In genomic region chr2:120318626-120319025, GRCh38 we compare ENCODE assay signal across 22 cellular contexts. TPM values are rescaled to one million over a fixed set of nuclear protein-coding genes. Genes with fewer than 3 reads are reported as not detected.
A peak's percentile ranks its signal among the peaks of the same experiment; 100 is the strongest.
DNase-seq lines count a peak whose midpoint lies in the region; ATAC-seq and TF ChIP-seq lines count a peak whose summit lies in the region.
"Had no signal": no experiment of that assay in that cellular context is flagged by ENCODE, and none has a peak within 500 bp of the region (broad histone marks: within the 10 kb centered on the region; RNA-seq: fewer than 3 reads in every experiment).

No MANE protein-coding gene starts in this region.

- no peak overlapping the region for H3K4me3 ChIP-seq in RWPE2 (ENCODE audit: severe bottlenecking)
- no peak overlapping the region for H3K4me3 ChIP-seq in fibroblast of pulmonary artery (replicated peaks; ENCODE audit: low read depth, low read length)
- no peak overlapping the region for H3K4me3 ChIP-seq in lower lobe of right lung
- H3K4me3 ChIP-seq in vagina = peak overlapping the region in 1 of 2 donors; percentile 27
- H3K4me3 ChIP-seq: HAP-1, pancreas, sigmoid colon, suprapubic skin had no signal

- H3K27me3 ChIP-seq in RWPE2 (ENCODE audit: insufficient read depth, poor library complexity, severe bottlenecking) = no peaks in the 10 kb centered on the region
- H3K27me3 ChIP-seq in lower lobe of right lung (ENCODE audit: low read depth) = no peaks in the 10 kb centered on the region
- H3K27me3 ChIP-seq in vagina = no peaks in the 10 kb centered on the region
- H3K27me3 ChIP-seq: pancreas, sigmoid colon, suprapubic skin had no signal

- no peak for TF ChIP-seq POLR2A in vagina (IDR thresholded peaks at IDR 0.05)

- no peak overlapping the region for H3K27ac ChIP-seq in RWPE2 (ENCODE audit: poor library complexity, severe bottlenecking)
- H3K27ac ChIP-seq in lower lobe of right lung = no peak overlapping the region
- peak overlapping the region; percentile 81 for H3K27ac ChIP-seq in vagina
- H3K27ac ChIP-seq: pancreas, sigmoid colon had no signal

- no peak for ATAC-seq in RWPE2 (ENCODE audit: low read depth)
- no peak for ATAC-seq in lower lobe of right lung
- ATAC-seq in esophagus mucosa = no peak
- ATAC-seq in GM21825 (IDR thresholded peaks at IDR 0.05; ENCODE audit: unreplicated experiment) = no peak
- ATAC-seq: activated CD4-positive, alpha-beta T cell treated with anti-CD3 and anti-CD28 coated beads for 36 hours; CD8-positive, alpha-beta T cell; pancreas had no signal

- DNase-seq in RWPE2 (ENCODE audit: low spot score) (peak; percentile 42), fibroblast of pulmonary artery (ENCODE audit: low read depth) (peak; percentile 23), lower lobe of right lung (peak; percentile 41), vagina (ENCODE audit: extremely low spot score in 2 of 2) (no peak), NCI-H1930 (lab: John Stamatoyannopoulos, UW) (no peak)
- DNase-seq: activated CD4-positive, alpha-beta T cell treated with anti-CD3 and anti-CD28 coated beads for 36 hours; activated CD8-positive, alpha-beta memory T cell treated with anti-CD3 and anti-CD28 coated beads for 24 hours; activated naive CD4-positive, alpha-beta T cell treated with anti-CD3 and anti-CD28 coated beads for 36 hours; activated T-cell treated with anti-CD3 and anti-CD28 coated beads, Interleukin-2, amount 50 U/mL, for 24 hours; CD8-positive, alpha-beta T cell; DMS53; kidney glomerular epithelial cell; naive B cell; NCI-H1092 treated with DMSO at 0.1 percent for 48 hours; NCI-H2081 had no signal

- no peak for TF ChIP-seq CTCF in RWPE2 (IDR thresholded peaks at IDR 0.05; ENCODE audit: poor library complexity, severe bottlenecking)
- TF ChIP-seq CTCF in fibroblast of pulmonary artery (IDR thresholded peaks at IDR 0.05; ENCODE audit: low read length, missing control alignments) = no peak
- TF ChIP-seq CTCF in lower lobe of right lung (IDR thresholded peaks at IDR 0.05) = no peak
- no peak for TF ChIP-seq CTCF in vagina (IDR thresholded peaks at IDR 0.05)

- H3K36me3 ChIP-seq in RWPE2 (ENCODE audit: low read depth) = no peaks in the 10 kb centered on the region
- H3K36me3 ChIP-seq in lower lobe of right lung = no peaks in the 10 kb centered on the region
- H3K36me3 ChIP-seq in vagina = no peaks in the 10 kb centered on the region
- H3K36me3 ChIP-seq: HAP-1, pancreas, sigmoid colon, suprapubic skin had no signal

- intact Hi-C loops in lower lobe of right lung (cut with DNase I) = no loop called here
- intact Hi-C loops in vagina (cut with DNase I) = loop anchor here (5.0 to 10.0 kb wide), 2 partner anchors 94 to 206 kb away; partner anchors contain the start of gene TMEM185B

- H3K9me3 ChIP-seq in RWPE2 (ENCODE audit: severe bottlenecking) (no peaks in the 10 kb centered on the region), lower lobe of right lung (no peaks in the 10 kb centered on the region), vagina (no peaks in the 10 kb centered on the region)
- H3K9me3 ChIP-seq: HAP-1, pancreas, sigmoid colon, suprapubic skin had no signal

- H3K4me1 ChIP-seq in RWPE2 (ENCODE audit: insufficient read depth, poor library complexity, severe bottlenecking) (peaks cover 6% of the 10 kb centered on the region), lower lobe of right lung (peaks cover 23% of the 10 kb centered on the region), vagina (peaks cover 36% of the 10 kb centered on the region)
- H3K4me1 ChIP-seq: HAP-1 had no signal

RNA-seq across cellular contexts. Expression of gene INHBB, which starts 27.3 kb away (rescaled TPM):
- total RNA-seq in lower lobe of right lung = 5.2 TPM
- 19.4 TPM for total RNA-seq in vagina
- 0.72 TPM for total RNA-seq in esophagus mucosa
- total RNA-seq: activated CD4-positive, alpha-beta T cell treated with anti-CD3 and anti-CD28 coated beads for 36 hours; activated naive CD4-positive, alpha-beta T cell treated with anti-CD3 and anti-CD28 coated beads for 36 hours; CD8-positive, alpha-beta T cell; SK-MEL-5 had no signal

Comparison
In these comparisons a context has a peak if more than half of its experiments do, and no peak if none do; other contexts are left out.
1. DNase-seq: peak in RWPE2 (single experiment), fibroblast of pulmonary artery (single experiment) and lower lobe of right lung (single experiment); none in vagina (0 of 2) and NCI-H1930 (0 of 2).